ENCODE assay signal across 8 cellular contexts in genomic region chr3:100710355-100711198, GRCh38. TPM values are rescaled to one million over a fixed set of nuclear protein-coding genes. Genes with fewer than 3 reads are reported as not detected.
DNase-seq lines count a peak whose midpoint lies in the region; ATAC-seq, FAIRE-seq and TF ChIP-seq lines count a peak whose summit lies in the region.

No MANE protein-coding gene starts in this region.

- H3K27me3 ChIP-seq in ACC112 (ENCODE audit: insufficient read depth, low read length) (no peaks in the 10 kb centered on the region), OCI-LY3 (ENCODE audit: low read depth, low read length) (no peaks in the 10 kb centered on the region), pancreas (no peaks in the 10 kb centered on the region)

- no peak for FAIRE-seq in pancreas (lab: Jason Lieb, UNC)

- peaks cover 35% of the 10 kb centered on the region for H3K36me3 ChIP-seq in ACC112 (ENCODE audit: insufficient read depth, low read length)
- peaks cover 38% of the 10 kb centered on the region for H3K36me3 ChIP-seq in OCI-LY3 (replicated peaks; ENCODE audit: low read depth, low read length)
- H3K36me3 ChIP-seq in pancreas, result peaks cover 0 to 19% (median 0%) of the 10 kb centered on the region in 3 donors

- H3K4me2 ChIP-seq in OCI-LY3 (ENCODE audit: low read length), result peak overlapping the region; percentile 89

- H2AFZ ChIP-seq in ACC112 (ENCODE audit: low read length, unreplicated experiment), result no peak overlapping the region
- H2AFZ ChIP-seq in OCI-LY3 (ENCODE audit: low read depth, low read length), result no peak overlapping the region

- intact Hi-C loops in pancreas (cut with DNase I), result loop anchor here in 1 of 3 donors (10.0 kb wide), 1 partner anchor 256 kb away; no protein-coding TSS in a partner anchor

- H3K4me1 ChIP-seq in ACC112 (ENCODE audit: control insufficient read depth, insufficient read depth, low read length, unreplicated experiment), result peaks cover 29% of the 10 kb centered on the region
- H3K4me1 ChIP-seq in OCI-LY3 (ENCODE audit: low read length), result peaks cover 19% of the 10 kb centered on the region
- peaks cover 0 to 17% (median 9%) of the 10 kb centered on the region in 3 donors for H3K4me1 ChIP-seq in pancreas

- peak; percentile 30 for TF ChIP-seq CTCF in OCI-LY3 (IDR thresholded peaks at IDR 0.05; ENCODE audit: low read depth, low read length)
- peak; percentile 49 for TF ChIP-seq CTCF in fibroblast of pulmonary artery (IDR thresholded peaks at IDR 0.05; ENCODE audit: low read length, missing control alignments)
- no peak for TF ChIP-seq CTCF in pancreas (IDR thresholded peaks at IDR 0.05)

- H3K9me3 ChIP-seq in OCI-LY3 (ENCODE audit: insufficient read depth, low read length) (no peaks in the 10 kb centered on the region), pancreas (no peaks in the 10 kb centered on the region)

- H3K4me3 ChIP-seq in ACC112 (ENCODE audit: low read depth, low read length) (peak overlapping the region; percentile 93), OCI-LY3 (ENCODE audit: low read length) (peak overlapping the region; percentile 96), fibroblast of pulmonary artery (replicated peaks; ENCODE audit: low read depth, low read length) (peak overlapping the region; percentile 74), pancreas (peak overlapping the region; percentile 49 to 77 (median 65))

- WGBS in pancreas, 2 donors, result 40 to 43% methylated on average over 16 of the region's 16 CpGs

- H3K27ac ChIP-seq in ACC112 (ENCODE audit: low read depth, low read length) (peak overlapping the region; percentile 88), OCI-LY3 (ENCODE audit: low read length) (peak overlapping the region; percentile 84), pancreas (peak overlapping the region; percentile 88 to 97 (median 96))

- peaks cover 58% of the 10 kb centered on the region for H3K79me2 ChIP-seq in ACC112 (ENCODE audit: control insufficient read depth, insufficient read depth, low read length, unreplicated experiment)
- peaks cover 62% of the 10 kb centered on the region for H3K79me2 ChIP-seq in OCI-LY3 (ENCODE audit: low read length)

- H3K9ac ChIP-seq in OCI-LY3 (ENCODE audit: low read length), result peak overlapping the region; percentile 96

- DNase-seq in activated T-cell treated with anti-CD3 and anti-CD28 coated beads, Interleukin-2, amount 50 U/mL, for 1 hour, result peak; percentile 47
- DNase-seq in fibroblast of pulmonary artery (ENCODE audit: low read depth) (peak; percentile 73), pancreas (peak in 2 of 6 donors; percentile 20 to 24), NCI-H1105 treated with DMSO at 0.1 percent for 48 hours (lab: John Stamatoyannopoulos, UW) (no peak)

- peaks cover 53% of the 10 kb centered on the region for H4K20me1 ChIP-seq in OCI-LY3 (ENCODE audit: insufficient read depth, low read length)

- ATAC-seq in GM18511 (IDR thresholded peaks at IDR 0.05; ENCODE audit: unreplicated experiment), result peak; percentile 50
- peak; percentile 45 for ATAC-seq in HG03064 (IDR thresholded peaks at IDR 0.05; ENCODE audit: low read depth, unreplicated experiment)
- ATAC-seq in pancreas, result peak in 3 of 4 donors; percentile 3 to 9 (median 3)

RNA-seq across cellular contexts. Expression of gene TFG, which starts 1.3 kb away (rescaled TPM):
- 10 to 100 TPM; 28.5 to 48.9 (median 38.6) TPM for total RNA-seq in pancreas
- 10 to 100 TPM; 30.0 to 49.5 TPM for polyA plus RNA-seq in pancreas

Comparison
In these comparisons a context has a peak if more than half of its experiments do, and no peak if none do; other contexts are left out.
1. CTCF ChIP-seq: peak in OCI-LY3 (single experiment) and fibroblast of pulmonary artery (single experiment); none in pancreas (0 of 4).
2. Peak in every context shown above with its lines, with median percentiles within 50 percentile points of each other: H3K27ac ChIP-seq, H3K4me3 ChIP-seq and ATAC-seq.